Comparison of ENCODE assay signal across 1 cellular context in the genomic region with DNA sequence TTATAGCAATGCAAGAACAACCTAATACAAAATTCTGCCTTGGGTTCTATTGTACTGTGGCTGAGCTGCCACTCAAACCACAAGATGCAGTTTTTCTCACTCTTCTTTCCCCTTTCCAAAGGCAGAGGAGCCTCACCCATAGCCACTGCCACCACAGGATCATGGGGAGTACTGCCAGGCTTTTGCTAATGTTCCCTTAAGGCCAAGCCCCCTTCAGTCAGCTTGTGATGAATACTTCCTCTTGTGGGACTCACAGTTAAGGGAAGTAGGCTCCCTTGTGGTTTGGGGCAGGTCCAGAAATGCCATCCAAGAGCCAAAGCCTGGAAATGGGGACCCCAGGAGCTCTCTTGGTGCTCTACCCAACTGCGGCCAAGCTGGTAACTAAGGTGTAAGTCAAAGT.
TF ChIP-seq lines count a peak whose summit lies in the region.

No MANE protein-coding gene starts in this region.

TF ChIP-seq in WTC11, 78 proteins besides CTCF, POLR2A, EP300 and RAD21 (continued from another document):
- TF ChIP-seq, protein P1, sequence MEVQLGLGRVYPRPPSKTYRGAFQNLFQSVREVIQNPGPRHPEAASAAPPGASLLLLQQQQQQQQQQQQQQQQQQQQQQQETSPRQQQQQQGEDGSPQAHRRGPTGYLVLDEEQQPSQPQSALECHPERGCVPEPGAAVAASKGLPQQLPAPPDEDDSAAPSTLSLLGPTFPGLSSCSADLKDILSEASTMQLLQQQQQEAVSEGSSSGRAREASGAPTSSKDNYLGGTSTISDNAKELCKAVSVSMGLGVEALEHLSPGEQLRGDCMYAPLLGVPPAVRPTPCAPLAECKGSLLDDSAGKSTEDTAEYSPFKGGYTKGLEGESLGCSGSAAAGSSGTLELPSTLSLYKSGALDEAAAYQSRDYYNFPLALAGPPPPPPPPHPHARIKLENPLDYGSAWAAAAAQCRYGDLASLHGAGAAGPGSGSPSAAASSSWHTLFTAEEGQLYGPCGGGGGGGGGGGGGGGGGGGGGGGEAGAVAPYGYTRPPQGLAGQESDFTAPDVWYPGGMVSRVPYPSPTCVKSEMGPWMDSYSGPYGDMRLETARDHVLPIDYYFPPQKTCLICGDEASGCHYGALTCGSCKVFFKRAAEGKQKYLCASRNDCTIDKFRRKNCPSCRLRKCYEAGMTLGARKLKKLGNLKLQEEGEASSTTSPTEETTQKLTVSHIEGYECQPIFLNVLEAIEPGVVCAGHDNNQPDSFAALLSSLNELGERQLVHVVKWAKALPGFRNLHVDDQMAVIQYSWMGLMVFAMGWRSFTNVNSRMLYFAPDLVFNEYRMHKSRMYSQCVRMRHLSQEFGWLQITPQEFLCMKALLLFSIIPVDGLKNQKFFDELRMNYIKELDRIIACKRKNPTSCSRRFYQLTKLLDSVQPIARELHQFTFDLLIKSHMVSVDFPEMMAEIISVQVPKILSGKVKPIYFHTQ (CRISPR knock-in tag; IDR thresholded peaks at IDR 0.05), result no peak
- TF ChIP-seq, protein P2, sequence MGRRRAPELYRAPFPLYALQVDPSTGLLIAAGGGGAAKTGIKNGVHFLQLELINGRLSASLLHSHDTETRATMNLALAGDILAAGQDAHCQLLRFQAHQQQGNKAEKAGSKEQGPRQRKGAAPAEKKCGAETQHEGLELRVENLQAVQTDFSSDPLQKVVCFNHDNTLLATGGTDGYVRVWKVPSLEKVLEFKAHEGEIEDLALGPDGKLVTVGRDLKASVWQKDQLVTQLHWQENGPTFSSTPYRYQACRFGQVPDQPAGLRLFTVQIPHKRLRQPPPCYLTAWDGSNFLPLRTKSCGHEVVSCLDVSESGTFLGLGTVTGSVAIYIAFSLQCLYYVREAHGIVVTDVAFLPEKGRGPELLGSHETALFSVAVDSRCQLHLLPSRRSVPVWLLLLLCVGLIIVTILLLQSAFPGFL (CRISPR knock-in tag; IDR thresholded peaks at IDR 0.05; ENCODE audit: borderline replicate concordance), result no peak
